ENCODE assay signal across 2 cellular contexts in genomic region chr1:154441241-154441888, GRCh38.
TF ChIP-seq lines count a peak whose summit lies in the region.

No MANE protein-coding gene starts in this region.

TF ChIP-seq in H1, 55 proteins besides CTCF, POLR2A, EP300 and RAD21:
- TF ChIP-seq GTF2F1 (IDR thresholded peaks at IDR 0.05; ENCODE audit: borderline replicate concordance, low read depth, low read length) (no peak), TBP (IDR thresholded peaks at IDR 0.05; ENCODE audit: low read depth, low read length) (no peak), GABPA (IDR thresholded peaks at IDR 0.05; ENCODE audit: borderline replicate concordance, insufficient read depth, low read length) (no peak), POLR2AphosphoS5 (IDR thresholded peaks at IDR 0.05; ENCODE audit: low read depth, low read length) (no peak), CHD7 (IDR thresholded peaks at IDR 0.05; ENCODE audit: insufficient replicate concordance, low read length) (no peak), KDM5A (IDR thresholded peaks at IDR 0.05; ENCODE audit: low read length) (no peak), SRF (IDR thresholded peaks at IDR 0.05; ENCODE audit: low read depth, low read length) (no peak), EGR1 (IDR thresholded peaks at IDR 0.05; ENCODE audit: borderline replicate concordance, low read depth, low read length) (no peak), SP2 (IDR thresholded peaks at IDR 0.05; ENCODE audit: low read length) (no peak), PHF8 (conservative IDR thresholded peaks at IDR 0.05; ENCODE audit: low read depth, low read length) (no peak), ASH2L (IDR thresholded peaks at IDR 0.05; ENCODE audit: low read length) (no peak), FOSL1 (IDR thresholded peaks at IDR 0.05; ENCODE audit: insufficient read depth, low read depth, low read length) (no peak), YY1 (IDR thresholded peaks at IDR 0.05; ENCODE audit: low read depth, low read length) (no peak), CHD2 (IDR thresholded peaks at IDR 0.05; ENCODE audit: low read length) (no peak)
TF ChIP-seq in H1: peak in this region for 0.

TF ChIP-seq in HepG2, 621 proteins besides CTCF, POLR2A, EP300 and RAD21:
- TF ChIP-seq STAT6 (CRISPR knock-in tag; IDR thresholded peaks at IDR 0.05; ENCODE audit: borderline replicate concordance) (no peak), YY1 (IDR thresholded peaks at IDR 0.05; ENCODE audit: insufficient read depth, insufficient replicate concordance, low read depth, low read length) (no peak), ZNF800 (CRISPR knock-in tag; IDR thresholded peaks at IDR 0.05) (no peak), ZNF124 (CRISPR knock-in tag; IDR thresholded peaks at IDR 0.05) (no peak), GZF1 (CRISPR knock-in tag; IDR thresholded peaks at IDR 0.05) (no peak), GFI1 (CRISPR knock-in tag; IDR thresholded peaks at IDR 0.05; ENCODE audit: borderline replicate concordance) (no peak), ZBTB2 (CRISPR knock-in tag; IDR thresholded peaks at IDR 0.05; ENCODE audit: low read depth) (no peak)
